ENCODE assay signal across 11 cellular contexts in genomic region chr11:110435780-110436717, GRCh38. TPM values are rescaled to one million over a fixed set of nuclear protein-coding genes. Genes with fewer than 3 reads are reported as not detected.
A peak's percentile ranks its signal among the peaks of the same experiment; 100 is the strongest.
DNase-seq lines count a peak whose midpoint lies in the region; ATAC-seq and TF ChIP-seq lines count a peak whose summit lies in the region.
"Had no signal": no experiment of that assay in that cellular context is flagged by ENCODE, and none has a peak within 500 bp of the region (broad histone marks: within the 10 kb centered on the region; RNA-seq: fewer than 3 reads in every experiment).

No MANE protein-coding gene starts in this region.

- no peak overlapping the region for H3K27ac ChIP-seq in BLaER1

- peak; percentile 19 for ATAC-seq in GM19468 (IDR thresholded peaks at IDR 0.05; ENCODE audit: extremely low read depth, unreplicated experiment)
- peak; percentile 50 for ATAC-seq in HG03460 (IDR thresholded peaks at IDR 0.05; ENCODE audit: unreplicated experiment)

- H3K9me3 Mint-ChIP-seq in activated naive CD8-positive, alpha-beta T cell treated with anti-CD3 and anti-CD28 coated beads for 36 hours = no peaks in the 10 kb centered on the region
- H3K9me3 Mint-ChIP-seq: activated T-helper 1 cell treated with anti-CD3 and anti-CD28 coated beads, Interleukin-12 subunit alpha, Interleukin-12 subunit beta, Interleukin-2, Interleukin-4 antibody, amounts not matched to agents 30 ng/mL and 10 ng/mL and 1 ng/mL, durations not matched to agents 14 hours and 24 hours and 36 hours had no signal

- H3K4me2 ChIP-seq in BLaER1 = peak overlapping the region; percentile 27; the same call in 1 of the 2 replicates

- H3K27ac Mint-ChIP-seq in activated naive CD8-positive, alpha-beta T cell treated with anti-CD3 and anti-CD28 coated beads for 36 hours = no peak overlapping the region
- H3K27ac Mint-ChIP-seq: activated T-helper 1 cell treated with anti-CD3 and anti-CD28 coated beads, Interleukin-12 subunit alpha, Interleukin-12 subunit beta, Interleukin-2, Interleukin-4 antibody, amounts not matched to agents 30 ng/mL and 10 ng/mL and 1 ng/mL, durations not matched to agents 14 hours and 24 hours and 36 hours had no signal

- no peaks in the 10 kb centered on the region for H3K27me3 ChIP-seq in BLaER1

- peaks cover 35% of the 10 kb centered on the region for H3K9me3 ChIP-seq in BLaER1

- peaks cover 46% of the 10 kb centered on the region for H3K36me3 ChIP-seq in BLaER1

- peaks cover 58% of the 10 kb centered on the region for H3K4me1 Mint-ChIP-seq in activated naive CD8-positive, alpha-beta T cell treated with anti-CD3 and anti-CD28 coated beads for 36 hours

- H3K4me3 Mint-ChIP-seq in activated naive CD8-positive, alpha-beta T cell treated with anti-CD3 and anti-CD28 coated beads for 36 hours = no peak overlapping the region
- H3K4me3 Mint-ChIP-seq: activated T-helper 1 cell treated with anti-CD3 and anti-CD28 coated beads, Interleukin-12 subunit alpha, Interleukin-12 subunit beta, Interleukin-2, Interleukin-4 antibody, amounts not matched to agents 30 ng/mL and 10 ng/mL and 1 ng/mL, durations not matched to agents 14 hours and 24 hours and 36 hours had no signal

- DNase-seq in fibroblast of pulmonary artery (ENCODE audit: low read depth) (peak; percentile 48), NCI-H446 treated with DMSO at 0.1 percent for 48 hours (lab: John Stamatoyannopoulos, UW) (no peak), NK-92 (lab: John Stamatoyannopoulos, UW; ENCODE audit: unreplicated experiment) (no peak)
- no peak for DNase-seq in activated naive CD8-positive, alpha-beta T cell treated with anti-CD3 and anti-CD28 coated beads for 36 hours
- no peak for DNase-seq in activated CD4-positive, alpha-beta T cell treated with anti-CD3 and anti-CD28 coated beads for 4 hours
- DNase-seq: NCI-H2171 had no signal

- no peak for TF ChIP-seq CTCF in fibroblast of pulmonary artery (IDR thresholded peaks at IDR 0.05; ENCODE audit: low read length, missing control alignments)

- no peak overlapping the region for H3K4me3 ChIP-seq in BLaER1
- no peak overlapping the region for H3K4me3 ChIP-seq in fibroblast of pulmonary artery (replicated peaks; ENCODE audit: low read depth, low read length)

- peaks cover 49% of the 10 kb centered on the region for H3K4me1 ChIP-seq in BLaER1

- H3K27me3 Mint-ChIP-seq in activated naive CD8-positive, alpha-beta T cell treated with anti-CD3 and anti-CD28 coated beads for 36 hours = no peaks in the 10 kb centered on the region
- H3K27me3 Mint-ChIP-seq: CD8-positive, alpha-beta memory T cell had no signal

- peaks cover 66% of the 10 kb centered on the region for H4K20me1 ChIP-seq in BLaER1

- peaks cover 40% of the 10 kb centered on the region for H3K36me3 Mint-ChIP-seq in activated naive CD8-positive, alpha-beta T cell treated with anti-CD3 and anti-CD28 coated beads for 36 hours

- H3K9ac ChIP-seq in BLaER1 = no peak overlapping the region

RNA-seq across cellular contexts. Expression of gene FDX1, which starts 6.3 kb away (rescaled TPM):
- 10 to 100 TPM; 18.2 to 19.2 TPM for total RNA-seq in activated naive CD8-positive, alpha-beta T cell treated with anti-CD3 and anti-CD28 coated beads for 36 hours
